7 cellular contexts compared by ENCODE assay signal in the genomic region with DNA sequence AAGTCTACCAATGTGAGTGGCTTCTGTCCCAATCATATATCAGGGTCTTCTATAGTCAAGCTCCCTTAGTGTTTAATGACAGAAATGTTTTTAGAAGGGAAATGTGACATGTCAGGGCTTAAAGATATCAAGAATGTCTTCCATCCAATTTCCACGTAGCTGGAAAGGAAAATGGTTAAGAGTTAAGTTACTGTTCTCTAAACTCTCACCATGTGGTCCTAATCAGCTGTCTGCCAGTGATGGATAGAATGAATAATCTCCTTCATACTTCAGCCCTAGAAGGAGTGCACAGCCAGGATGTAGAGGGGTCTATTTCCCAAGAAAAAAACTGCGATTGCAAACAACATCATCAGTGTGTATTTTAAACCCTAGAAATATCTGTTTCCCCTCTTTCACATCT. TPM values are rescaled to one million over a fixed set of nuclear protein-coding genes. Genes with fewer than 3 reads are reported as not detected.
"Had no signal": no experiment of that assay in that cellular context is flagged by ENCODE, and none has a peak within 500 bp of the region (broad histone marks: within the 10 kb centered on the region; RNA-seq: fewer than 3 reads in every experiment).

No MANE protein-coding gene starts in this region.

- H3K27ac ChIP-seq: GM23248, HL-60 had no signal

- H3K27ac Mint-ChIP-seq: IgD-negative memory B cell had no signal

- H3K4me3 ChIP-seq: GM23248 had no signal

- H3K9ac ChIP-seq: GM23248 had no signal

- H3K4me3 Mint-ChIP-seq: H9, IgD-negative memory B cell had no signal

- H2AFZ ChIP-seq: GM23248 had no signal

- ATAC-seq: HepG2 had no signal

- H3K36me3 Mint-ChIP-seq: IgD-negative memory B cell had no signal

- DNase-seq: GM23248, H9, HCEC 1CT, KBM-7 had no signal

RNA-seq across cellular contexts. Expression of a gene that starts 36.3 kb away (rescaled TPM):
- polyA plus RNA-seq: HepG2 had no signal
